In the genomic region with DNA sequence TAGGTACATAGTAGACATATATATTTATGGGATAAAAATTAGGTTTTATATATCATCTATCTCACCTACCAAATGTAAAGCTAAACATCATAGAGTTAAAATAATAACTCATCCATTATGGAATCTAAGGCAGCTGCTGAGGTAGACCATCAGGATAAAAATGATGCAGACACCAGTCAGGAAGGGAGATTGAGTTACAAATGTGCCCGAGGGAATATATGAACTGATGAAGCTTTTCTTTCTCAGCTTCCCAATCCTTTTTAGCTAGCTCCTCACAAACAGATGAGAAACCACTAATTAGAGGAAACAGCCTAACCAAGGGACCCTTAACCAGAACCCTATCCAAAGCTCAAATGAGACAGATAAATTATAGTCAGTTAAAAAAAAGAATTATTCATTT, we compare ENCODE assay signal across 14 cellular contexts. TPM values are rescaled to one million over a fixed set of nuclear protein-coding genes. Genes with fewer than 3 reads are reported as not detected.
DNase-seq lines count a peak whose midpoint lies in the region; ATAC-seq and TF ChIP-seq lines count a peak whose summit lies in the region.
"Had no signal": no experiment of that assay in that cellular context is flagged by ENCODE, and none has a peak within 500 bp of the region (broad histone marks: within the 10 kb centered on the region; RNA-seq: fewer than 3 reads in every experiment).

No MANE protein-coding gene starts in this region.

- peaks cover 5% of the 10 kb centered on the region for H3K36me3 Mint-ChIP-seq in glutamatergic neuron (ENCODE audit: unreplicated experiment)

- ATAC-seq in HG02798 (IDR thresholded peaks at IDR 0.05; ENCODE audit: poor library complexity, unreplicated experiment): no peak

- DNase-seq in NCI-H345 (lab: John Stamatoyannopoulos, UW): peak; percentile 24
- no peak for DNase-seq in NCI-H345 treated with DMSO at 0.1 percent for 48 hours (lab: John Stamatoyannopoulos, UW; ENCODE audit: unreplicated experiment)
- DNase-seq in NCI-H1105 (lab: John Stamatoyannopoulos, UW): peak; percentile 65
- peak; percentile 90 for DNase-seq in NCI-H2107 treated with DMSO at 0.1 percent for 48 hours (lab: John Stamatoyannopoulos, UW; ENCODE audit: unreplicated experiment)
- no peak for DNase-seq in glutamatergic neuron
- DNase-seq in GM03348 (ENCODE audit: low spot score): no peak
- DNase-seq in NCI-H2196 treated with DMSO at 0.1 percent for 48 hours (lab: John Stamatoyannopoulos, UW; ENCODE audit: unreplicated experiment): no peak
- DNase-seq: EL, MV-4-11, NCI-H187, RPMI8226, SIG-M5, T-helper 2 cell had no signal

- H3K9me3 Mint-ChIP-seq in glutamatergic neuron (ENCODE audit: unreplicated experiment): peaks cover 4% of the 10 kb centered on the region

- H3K27ac Mint-ChIP-seq in glutamatergic neuron (ENCODE audit: unreplicated experiment): peak overlapping the region; percentile 90

- H3K4me3 Mint-ChIP-seq in glutamatergic neuron (ENCODE audit: unreplicated experiment): peak overlapping the region; percentile 48

- peaks cover 3% of the 10 kb centered on the region for H3K27me3 Mint-ChIP-seq in glutamatergic neuron (ENCODE audit: unreplicated experiment)

- TF ChIP-seq CTCF in glutamatergic neuron (IDR thresholded peaks at IDR 0.05; ENCODE audit: partially characterized antibody, unreplicated experiment): no peak

- peaks cover 23% of the 10 kb centered on the region for H3K4me1 Mint-ChIP-seq in glutamatergic neuron (ENCODE audit: low read depth, unreplicated experiment)

RNA-seq across cellular contexts. Expression of a gene that starts 20.9 kb away (rescaled TPM):
- total RNA-seq in glutamatergic neuron (ENCODE audit: unreplicated experiment): 123 TPM

Comparison
In these comparisons a context has a peak if more than half of its experiments do, and no peak if none do; other contexts are left out.
1. DNase-seq: peak in NCI-H345 (single experiment), NCI-H1105 (single experiment) and NCI-H2107 treated with DMSO at 0.1 percent for 48 hours (single experiment); none in NCI-H345 treated with DMSO at 0.1 percent for 48 hours (single experiment), glutamatergic neuron (single experiment), GM03348 (single experiment) and NCI-H2196 treated with DMSO at 0.1 percent for 48 hours (single experiment).